Comparison of ENCODE assay signal across 19 cellular contexts in the genomic region with DNA sequence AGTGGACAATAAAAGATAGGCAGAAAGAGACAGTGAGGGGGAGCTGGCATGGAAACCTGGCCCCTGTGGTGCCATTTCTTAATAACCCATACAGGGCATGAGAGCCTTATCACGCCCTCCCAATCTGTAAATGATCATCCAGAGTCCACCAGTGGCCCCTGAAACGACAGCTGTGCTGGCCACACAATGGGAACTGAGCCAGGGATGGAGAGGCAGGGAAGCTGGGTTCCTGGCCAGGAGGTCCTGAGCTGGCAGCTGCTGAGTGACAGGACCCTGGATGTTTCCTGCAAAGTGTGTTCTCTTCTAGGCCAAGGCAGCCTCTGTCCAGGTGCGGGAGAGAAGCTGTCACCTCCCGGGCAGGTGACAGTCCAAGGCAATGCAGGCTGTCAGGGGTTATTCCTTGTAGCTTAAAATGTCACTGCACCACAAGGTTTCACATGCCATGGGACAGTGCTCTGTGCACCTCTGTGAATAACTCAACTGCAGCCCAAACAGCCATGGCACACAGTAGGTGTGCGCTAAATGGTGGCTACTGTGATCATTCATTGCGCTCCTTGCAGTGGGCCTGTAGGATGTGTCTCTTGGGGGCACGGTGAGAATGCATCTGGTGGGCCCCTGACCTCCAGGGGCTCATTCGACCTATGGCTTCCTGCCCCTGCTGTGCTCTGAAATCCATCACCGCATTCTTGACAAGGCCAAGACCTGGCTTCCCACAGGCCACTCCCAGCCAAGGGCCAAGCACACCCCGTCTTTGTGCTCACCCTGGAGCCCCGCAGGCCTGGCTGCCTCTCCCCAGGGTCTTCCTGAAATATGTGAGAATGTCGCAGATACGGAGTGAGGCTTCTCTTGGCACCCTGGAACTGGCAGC. TPM values are rescaled to one million over a fixed set of nuclear protein-coding genes. Genes with fewer than 3 reads are reported as not detected.
DNase-seq lines count a peak whose midpoint lies in the region; ATAC-seq and TF ChIP-seq lines count a peak whose summit lies in the region.
"Had no signal": no experiment of that assay in that cellular context is flagged by ENCODE, and none has a peak within 500 bp of the region (broad histone marks: within the 10 kb centered on the region; RNA-seq: fewer than 3 reads in every experiment).

No MANE protein-coding gene starts in this region.

- no peak for TF ChIP-seq POLR2A in uterus (IDR thresholded peaks at IDR 0.05)

- DNase-seq in DMS 273 (lab: John Stamatoyannopoulos, UW; ENCODE audit: unreplicated experiment) (peak; percentile 54), DMS 273 treated with DMSO at 0.1 percent for 48 hours (lab: John Stamatoyannopoulos, UW) (no peak), RPMI7951 (ENCODE audit: low read depth) (peak; percentile 13), left colon (peak; percentile 59 to 65), posterior vena cava (ENCODE audit: low spot score) (peak; percentile 55), GM20000 (ENCODE audit: low spot score) (no peak), uterus (no peak)
- DNase-seq: activated naive CD8-positive, alpha-beta T cell treated with anti-CD3 and anti-CD28 coated beads for 36 hours; activated T-cell treated with anti-CD3 and anti-CD28 coated beads, Interleukin-2, amount 50 U/mL, for 72 hours; foreskin keratinocyte; GOT3; left ventricle myocardium inferior; naive B cell; NCI-H1930; NCI-H446 treated with DMSO at 0.1 percent for 48 hours; SHP77 had no signal

- no peaks in the 10 kb centered on the region for H3K27me3 ChIP-seq in uterus

- intact Hi-C loops in left colon (cut with DNase I, micrococcal nuclease) (no loop called here), posterior vena cava (cut with DNase I) (no loop called here), uterus (cut with DNase I; ENCODE audit: low total_unique reads) (no loop called here)

- ATAC-seq in left colon (peak; percentile 46), HG02870 (IDR thresholded peaks at IDR 0.05; ENCODE audit: unreplicated experiment) (no peak)
- ATAC-seq: activated T-cell treated with anti-CD3 and anti-CD28 coated beads, Interleukin-2, amount 50 U/mL, for 72 hours; foreskin keratinocyte had no signal

- H3K4me3 ChIP-seq in uterus: no peak overlapping the region
- H3K4me3 ChIP-seq: left ventricle myocardium inferior, smooth muscle cell had no signal

- no peak overlapping the region for H3K27ac ChIP-seq in uterus
- H3K27ac ChIP-seq: 22Rv1, foreskin keratinocyte, left ventricle myocardium inferior had no signal

- H3K4me1 ChIP-seq in uterus: no peaks in the 10 kb centered on the region
- H3K4me1 ChIP-seq: foreskin keratinocyte, left ventricle myocardium inferior had no signal

- no peaks in the 10 kb centered on the region for H3K36me3 ChIP-seq in uterus
- H3K36me3 ChIP-seq: left ventricle myocardium inferior had no signal

- TF ChIP-seq CTCF in GM20000 (IDR thresholded peaks at IDR 0.05; ENCODE audit: extremely low read depth, missing control alignments) (no peak), uterus (IDR thresholded peaks at IDR 0.05) (no peak)

- no peaks in the 10 kb centered on the region for H3K9me3 ChIP-seq in uterus
- H3K9me3 ChIP-seq: left ventricle myocardium inferior had no signal

RNA-seq across cellular contexts. Expression of gene BCL11B, which starts 46.3 kb away (rescaled TPM):
- 0.10 and 0.12 TPM in 2 replicates for total RNA-seq in RPMI7951 (2014; rRNA removed; shearing (Covaris generic))
- total RNA-seq in left colon (1 to 10 TPM; 3.7 to 5.1 TPM), posterior vena cava (1 to 10 TPM in 1 of 2 donors, under 1 TPM in 1; 0.43 to 1.5 TPM), uterus (under 1 TPM in 3 of 4 donors, not detected in 1; 0.29 to 0.55 (median 0.46) TPM)

Comparison
In these comparisons a context has a peak if more than half of its experiments do, and no peak if none do; other contexts are left out.
1. DNase-seq: peak in DMS 273 (single experiment), RPMI7951 (single experiment), left colon (2 of 2) and posterior vena cava (single experiment); none in DMS 273 treated with DMSO at 0.1 percent for 48 hours (single experiment), GM20000 (single experiment) and uterus (0 of 2).